2 cellular contexts compared by ENCODE assay signal in genomic region chr1:112397051-112397471, GRCh38.
TF ChIP-seq lines count a peak whose summit lies in the region.

No MANE protein-coding gene starts in this region.

TF ChIP-seq in SK-N-SH, 30 proteins besides CTCF, POLR2A, EP300 and RAD21 (continued from another document):
- TF ChIP-seq ZBTB33 (IDR thresholded peaks at IDR 0.05; ENCODE audit: borderline replicate concordance, low read depth) (no peak), MAX (IDR thresholded peaks at IDR 0.05; ENCODE audit: low read depth) (no peak), FOXJ3 (CRISPR knock-in tag; IDR thresholded peaks at IDR 0.05) (no peak), ELF1 (IDR thresholded peaks at IDR 0.05) (no peak), USF2 (IDR thresholded peaks at IDR 0.05; ENCODE audit: borderline replicate concordance, low read depth, low read length) (no peak), YY1 (IDR thresholded peaks at IDR 0.05; ENCODE audit: low read depth) (no peak), FOXM1 (IDR thresholded peaks at IDR 0.05; ENCODE audit: low read depth) (no peak), NRF1 (IDR thresholded peaks at IDR 0.05; ENCODE audit: low read depth, low read length) (no peak), FOSL2 (IDR thresholded peaks at IDR 0.05; ENCODE audit: borderline replicate concordance, low read depth) (no peak), GABPA (IDR thresholded peaks at IDR 0.05; ENCODE audit: low read depth) (no peak), TEAD4 (IDR thresholded peaks at IDR 0.05; ENCODE audit: borderline replicate concordance, insufficient read depth) (no peak), POLR2AphosphoS5 (IDR thresholded peaks at IDR 0.05; ENCODE audit: low read depth, low read length) (no peak), JUND (IDR thresholded peaks at IDR 0.05) (no peak), TCF12 (IDR thresholded peaks at IDR 0.05) (no peak), EZH2phosphoT487 (IDR thresholded peaks at IDR 0.05; ENCODE audit: borderline replicate concordance, low read depth) (no peak), NFIC (IDR thresholded peaks at IDR 0.05; ENCODE audit: borderline replicate concordance) (no peak)

TF ChIP-seq in SK-N-SH treated with all-trans-retinoic acid at 6 μM for 48 hours, 23 proteins besides CTCF, POLR2A, EP300 and RAD21 (continued from another document):
- TF ChIP-seq PATZ1 (CRISPR knock-in tag; IDR thresholded peaks at IDR 0.05; ENCODE audit: borderline replicate concordance) = no peak
- TF ChIP-seq CSRNP3 (CRISPR knock-in tag; IDR thresholded peaks at IDR 0.05) = no peak
- no peak for TF ChIP-seq ARNTL (CRISPR knock-in tag; IDR thresholded peaks at IDR 0.05; ENCODE audit: borderline replicate concordance, low read depth)
- TF ChIP-seq TCF4 (CRISPR knock-in tag; IDR thresholded peaks at IDR 0.05; ENCODE audit: borderline replicate concordance) = no peak
- no peak for TF ChIP-seq ZNF70 (CRISPR knock-in tag; IDR thresholded peaks at IDR 0.05)
- TF ChIP-seq OSR1 (CRISPR knock-in tag; IDR thresholded peaks at IDR 0.05) = no peak
- TF ChIP-seq ZFP3 (CRISPR knock-in tag; IDR thresholded peaks at IDR 0.05) = no peak
- no peak for TF ChIP-seq TSHZ2 (CRISPR knock-in tag; IDR thresholded peaks at IDR 0.05)
- no peak for TF ChIP-seq ZFP30 (CRISPR knock-in tag; IDR thresholded peaks at IDR 0.05)
